ENCODE assay signal across 1 cellular context in genomic region chr17:58586009-58586408, GRCh38.
A peak's percentile ranks its signal among the peaks of the same experiment; 100 is the strongest.
TF ChIP-seq lines count a peak whose summit lies in the region.

No MANE protein-coding gene starts in this region.

TF ChIP-seq in IMR-90, 13 proteins besides CTCF, POLR2A, EP300 and RAD21:
- TF ChIP-seq CEBPB (IDR thresholded peaks at IDR 0.05; ENCODE audit: low read depth, low read length) (peak; percentile 45; the same call in 1 of the 2 replicates), RCOR1 (IDR thresholded peaks at IDR 0.05; ENCODE audit: insufficient replicate concordance, low read length) (no peak)
